Comparison of ENCODE assay signal across 8 cellular contexts in genomic region chr4:115113382-115114106, GRCh38. TPM values are rescaled to one million over a fixed set of nuclear protein-coding genes. Genes with fewer than 3 reads are reported as not detected.
DNase-seq lines count a peak whose midpoint lies in the region; ATAC-seq and TF ChIP-seq lines count a peak whose summit lies in the region.

NDST4 (minus strand) TSS chr4:115113620; CDS start chr4:115077036, 36,584 bp downstream.

- H3K27me3 ChIP-seq in Peyer's patch (no peaks in the 10 kb centered on the region), adrenal gland (no peaks in the 10 kb centered on the region)

- in situ Hi-C loops in KBM-7 (cut with MboI; ENCODE audit: low pct_unique_long_range_greater_than_20kb, low sequenced_read_pairs), result no loop called here

- H3K9me3 Mint-ChIP-seq in neural crest cell, result no peaks in the 10 kb centered on the region

- H3K4me3 ChIP-seq in Peyer's patch, result peak within 1 kb of the TSS in 2 of 4 donors; percentile 5 to 13
- no peak within 1 kb of the TSS for H3K4me3 ChIP-seq in adrenal gland

- H3K4me1 Mint-ChIP-seq in neural crest cell, result peaks cover 43% of the 10 kb centered on the region

- peak within 1 kb of the TSS; percentile 92 for H3K27ac Mint-ChIP-seq in neural crest cell (ENCODE audit: unreplicated experiment)

- peak within 1 kb of the TSS; percentile 87 for H3K4me3 Mint-ChIP-seq in neural crest cell

- 30 to 37% (median 36%) methylated on average over 13 of the region's 13 CpGs for WGBS in adrenal gland, 4 donors

- no peak within 1 kb of the TSS for H3K27ac ChIP-seq in Peyer's patch
- H3K27ac ChIP-seq in adrenal gland, result no peak within 1 kb of the TSS

- H3K4me1 ChIP-seq in Peyer's patch (no peaks in the 10 kb centered on the region), adrenal gland (replicated peaks in 1 of 2) (no peaks in the 10 kb centered on the region)

- peak; percentile 45 for DNase-seq in DMS 273 treated with DMSO at 0.1 percent for 48 hours (lab: John Stamatoyannopoulos, UW)
- peak; percentile 33 for DNase-seq in NCI-H2196 (lab: John Stamatoyannopoulos, UW; ENCODE audit: unreplicated experiment)
- no peak for DNase-seq in cerebellum (ENCODE audit: low spot score)
- peak; percentile 18 for DNase-seq in neural crest cell (ENCODE audit: low read depth, low spot score)
- no peak for DNase-seq in Peyer's patch
- no peak for DNase-seq in KBM-7
- DNase-seq in adrenal gland, result no peak

- H3K36me3 ChIP-seq in Peyer's patch, result no peaks in the 10 kb centered on the region
- no peaks in the 10 kb centered on the region for H3K36me3 ChIP-seq in adrenal gland (replicated peaks in 1 of 2)

- ATAC-seq in GM21367 (IDR thresholded peaks at IDR 0.05; ENCODE audit: unreplicated experiment), result no peak

- intact Hi-C loops in adrenal gland (cut with DNase I), result no loop called here

- H3K27me3 Mint-ChIP-seq in neural crest cell (ENCODE audit: low read depth), result no peaks in the 10 kb centered on the region

- no peaks in the 10 kb centered on the region for H3K9me3 ChIP-seq in Peyer's patch
- no peaks in the 10 kb centered on the region for H3K9me3 ChIP-seq in adrenal gland (replicated peaks in 1 of 3)

- TF ChIP-seq POLR2A in Peyer's patch (IDR thresholded peaks at IDR 0.05), result no peak
- TF ChIP-seq POLR2A in adrenal gland (IDR thresholded peaks at IDR 0.05), result no peak

- no peak for TF ChIP-seq CTCF in neural crest cell (conservative IDR thresholded peaks at IDR 0.05)
- no peak for TF ChIP-seq CTCF in Peyer's patch (IDR thresholded peaks at IDR 0.05)
- TF ChIP-seq CTCF in adrenal gland (IDR thresholded peaks at IDR 0.05), result no peak

- H3K36me3 Mint-ChIP-seq in neural crest cell (ENCODE audit: low read depth), result no peaks in the 10 kb centered on the region

RNA-seq across cellular contexts. Expression of gene NDST4, which starts in this region (rescaled TPM):
- 16.9 TPM for total RNA-seq in cerebellum
- total RNA-seq in neural crest cell, result 1.3 and 1.7 TPM in 2 replicates
- not detected for total RNA-seq in Peyer's patch
- not detected for total RNA-seq in adrenal gland
- polyA plus RNA-seq in adrenal gland, result under 1 TPM in 1 of 3 donors, not detected in 2; 0.07 TPM

Comparison
In these comparisons a context has a peak if more than half of its experiments do, and no peak if none do; other contexts are left out.
1. DNase-seq: peak in DMS 273 treated with DMSO at 0.1 percent for 48 hours (single experiment), NCI-H2196 (single experiment) and neural crest cell (single experiment); none in cerebellum (single experiment), Peyer's patch (0 of 3), KBM-7 (single experiment) and adrenal gland (0 of 7).